ENCODE assay signal across 8 cellular contexts in the genomic region with DNA sequence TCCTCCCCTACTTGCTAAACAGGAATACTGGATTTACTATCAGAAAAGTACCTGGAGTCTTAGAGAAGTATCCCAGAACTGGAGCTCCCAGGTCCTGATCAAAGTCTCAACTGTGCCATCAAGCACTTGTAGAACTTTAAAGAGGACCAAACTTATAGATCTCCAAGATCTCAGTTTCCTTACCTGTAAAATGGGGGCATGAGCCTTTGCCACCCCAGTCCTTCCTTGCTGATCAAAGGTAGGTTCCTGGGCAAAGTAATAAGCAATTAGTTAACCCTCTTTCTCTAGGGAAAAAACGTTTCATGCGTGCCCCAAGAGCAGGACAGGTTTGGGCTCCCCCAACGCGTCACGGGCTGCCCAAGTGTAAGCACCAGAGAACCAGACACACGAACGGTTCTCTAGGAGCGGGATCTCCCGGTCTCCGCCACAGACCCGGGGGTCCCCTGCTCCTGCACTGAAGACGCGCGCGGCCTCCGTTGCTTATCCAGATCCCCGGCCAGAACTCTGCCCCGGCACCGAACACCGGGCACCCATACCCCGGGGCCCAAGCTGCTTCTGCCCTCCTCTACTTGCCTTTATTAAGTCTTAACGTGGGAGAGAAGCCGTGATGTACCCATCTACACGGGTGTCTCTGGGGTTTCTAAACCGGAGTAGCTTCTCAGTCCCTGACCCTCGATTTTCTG. TPM values are rescaled to one million over a fixed set of nuclear protein-coding genes. Genes with fewer than 3 reads are reported as not detected.
DNase-seq lines count a peak whose midpoint lies in the region; ATAC-seq and TF ChIP-seq lines count a peak whose summit lies in the region.

No MANE protein-coding gene starts in this region.

- H3K27me3 ChIP-seq in RWPE2 (ENCODE audit: insufficient read depth, poor library complexity, severe bottlenecking) (no peaks in the 10 kb centered on the region), neuronal stem cell (ENCODE audit: control insufficient read depth in 3 of 3, insufficient read depth in 3 of 3, low read depth in 1 of 3, low read length in 3 of 3) (peaks cover 0 to 2% (median 0%) of the 10 kb centered on the region in 3 experiments)

- WGBS in neuronal stem cell (ENCODE audit: extremely low coverage in 2 of 2, insufficient read length in 2 of 2, insufficient replicate concordance in 1 of 2), 2 donors: no CpG with 5 or more reads among the region's 26 CpGs

- CTCF ChIA-PET in activated naive CD4-positive, alpha-beta T cell treated with anti-CD3 and anti-CD28 coated beads, Interleukin-2, amount 10 ng/mL, durations not matched to agents 7 days and 5 days (lab: Charles Lee): no interaction called here

- peak; percentile 49 for ATAC-seq in RWPE2 (ENCODE audit: low read depth)
- ATAC-seq in HG02840 (IDR thresholded peaks at IDR 0.05; ENCODE audit: low FRiP score, unreplicated experiment): no peak

- no peak for TF ChIP-seq CTCF in RWPE2 (IDR thresholded peaks at IDR 0.05; ENCODE audit: poor library complexity, severe bottlenecking)
- no peak for TF ChIP-seq CTCF in fibroblast of the aortic adventitia (IDR thresholded peaks at IDR 0.05; ENCODE audit: insufficient read depth, low read length)

- H3K79me1 ChIP-seq in neuronal stem cell (ENCODE audit: low read depth, low read length): no peaks in the 10 kb centered on the region

- peak overlapping the region; percentile 71 for H3K9ac ChIP-seq in neuronal stem cell (ENCODE audit: low read depth, low read length, poor library complexity)

- peak overlapping the region; percentile 7 for H3K27ac ChIP-seq in RWPE2 (ENCODE audit: poor library complexity, severe bottlenecking)
- H3K27ac ChIP-seq in neuronal stem cell (replicated peaks; ENCODE audit: low read length): peak overlapping the region; percentile 42

- peaks cover 3% of the 10 kb centered on the region for H3K4me1 Mint-ChIP-seq in activated naive CD4-positive, alpha-beta T cell treated with anti-CD3 and anti-CD28 coated beads, Interleukin-2, amount 10 ng/mL, durations not matched to agents 7 days and 5 days

- peaks cover 31% of the 10 kb centered on the region for H3K27me3 Mint-ChIP-seq in activated naive CD4-positive, alpha-beta T cell treated with anti-CD3 and anti-CD28 coated beads, Interleukin-2, amount 10 ng/mL, durations not matched to agents 7 days and 5 days

- H3K9me3 Mint-ChIP-seq in activated naive CD4-positive, alpha-beta T cell treated with anti-CD3 and anti-CD28 coated beads, Interleukin-2, amount 10 ng/mL, durations not matched to agents 7 days and 5 days: no peaks in the 10 kb centered on the region

- H2AFZ ChIP-seq in neuronal stem cell (ENCODE audit: low read length): peak overlapping the region; percentile 93

- no peak overlapping the region for H3K27ac Mint-ChIP-seq in activated naive CD4-positive, alpha-beta T cell treated with anti-CD3 and anti-CD28 coated beads, Interleukin-2, amount 10 ng/mL, durations not matched to agents 7 days and 5 days

- no peak overlapping the region for H2BK120ac ChIP-seq in neuronal stem cell (ENCODE audit: low read depth, low read length)

- no peak overlapping the region for H4K8ac ChIP-seq in neuronal stem cell (ENCODE audit: low read depth, low read length)

- DNase-seq in activated naive CD4-positive, alpha-beta T cell treated with anti-CD3 and anti-CD28 coated beads, Interleukin-2, amount 10 ng/mL, durations not matched to agents 7 days and 5 days: no peak
- DNase-seq in activated naive CD4-positive, alpha-beta T cell (lab: John Stamatoyannopoulos, UW): no peak
- DNase-seq in RWPE2 (ENCODE audit: low spot score): no peak
- DNase-seq in fibroblast of the aortic adventitia (ENCODE audit: low read depth): no peak
- no peak for DNase-seq in neuronal stem cell (ENCODE audit: low spot score)
- DNase-seq in central memory CD4-positive, alpha-beta T cell: no peak
- no peak for DNase-seq in NK-92 treated with Interleukin-12 subunit alpha and Interleukin-12 subunit beta, amount 100 ng/mL, for 24 hours (lab: John Stamatoyannopoulos, UW)

- H2BK5ac ChIP-seq in neuronal stem cell (ENCODE audit: low read length): no peak overlapping the region

- H3K4me3 Mint-ChIP-seq in activated naive CD4-positive, alpha-beta T cell treated with anti-CD3 and anti-CD28 coated beads, Interleukin-2, amount 10 ng/mL, durations not matched to agents 7 days and 5 days: peak overlapping the region; percentile 36

- H3K4me2 ChIP-seq in neuronal stem cell (ENCODE audit: insufficient read depth, low read length, poor library complexity, severe bottlenecking): peak overlapping the region; percentile 66

- no peak overlapping the region for H2BK12ac ChIP-seq in neuronal stem cell (ENCODE audit: low read length)

- H3K9me3 ChIP-seq in RWPE2 (ENCODE audit: severe bottlenecking) (no peaks in the 10 kb centered on the region), neuronal stem cell (replicated peaks in 1 of 2; ENCODE audit: control insufficient read depth in 2 of 2, insufficient read depth in 1 of 2, low read depth in 1 of 2, low read length in 2 of 2) (peaks cover 0 to 3% of the 10 kb centered on the region in 2 donors)

- no peak overlapping the region for H3K14ac ChIP-seq in neuronal stem cell (ENCODE audit: low read length)

- peak overlapping the region; percentile 29 for H3K18ac ChIP-seq in neuronal stem cell (ENCODE audit: low read length)

- no peak overlapping the region for H2AK5ac ChIP-seq in neuronal stem cell (ENCODE audit: low read depth, low read length)

- H3K4me3 ChIP-seq in RWPE2 (ENCODE audit: severe bottlenecking): peak overlapping the region; percentile 49
- peak overlapping the region; percentile 77 for H3K4me3 ChIP-seq in fibroblast of the aortic adventitia (ENCODE audit: low read depth, low read length)
- peak overlapping the region; percentile 81 to 89 for H3K4me3 ChIP-seq in neuronal stem cell (ENCODE audit: low read length in 2 of 2)

- H3K36me3 ChIP-seq in RWPE2 (ENCODE audit: low read depth) (no peaks in the 10 kb centered on the region), neuronal stem cell (replicated peaks in 1 of 2; ENCODE audit: control insufficient read depth in 2 of 2, insufficient read depth in 2 of 2, low read length in 2 of 2) (no peaks in the 10 kb centered on the region)

- H4K91ac ChIP-seq in neuronal stem cell (ENCODE audit: low read depth, low read length, poor library complexity): no peak overlapping the region

- peaks cover 4% of the 10 kb centered on the region for H3K4me1 ChIP-seq in RWPE2 (ENCODE audit: insufficient read depth, poor library complexity, severe bottlenecking)
- peaks cover 4 to 5% of the 10 kb centered on the region in 2 donors for H3K4me1 ChIP-seq in neuronal stem cell (ENCODE audit: control insufficient read depth in 2 of 2, insufficient read depth in 1 of 2, low read depth in 1 of 2, low read length in 2 of 2)

- peak overlapping the region; percentile 29 for H2BK15ac ChIP-seq in neuronal stem cell (ENCODE audit: low read length)

- no peaks in the 10 kb centered on the region for H3K36me3 Mint-ChIP-seq in activated naive CD4-positive, alpha-beta T cell treated with anti-CD3 and anti-CD28 coated beads, Interleukin-2, amount 10 ng/mL, durations not matched to agents 7 days and 5 days

- no peak overlapping the region for H3K4ac ChIP-seq in neuronal stem cell (ENCODE audit: low read length)

- H3K23ac ChIP-seq in neuronal stem cell (ENCODE audit: low read depth, low read length, poor library complexity): no peak overlapping the region

RNA-seq across cellular contexts. Expression of a gene that starts 0.5 kb away (rescaled TPM):
- total RNA-seq in fibroblast of the aortic adventitia (ENCODE audit: low replicate concordance): 2.9 and 5.2 TPM in 2 replicates
- 5.2 TPM for polyA plus RNA-seq in neuronal stem cell (2013, experiment 1 of 2)
- polyA plus RNA-seq in neuronal stem cell (2013, experiment 2 of 2): 5.5 TPM

RNA-seq across cellular contexts. Expression of a gene that starts 0.6 kb away (rescaled TPM):
- total RNA-seq in fibroblast of the aortic adventitia (ENCODE audit: low replicate concordance): 0.18 TPM in 1 of 2 replicates, not detected in the other
- 0.20 TPM for polyA plus RNA-seq in neuronal stem cell (2013, experiment 1 of 2)
- polyA plus RNA-seq in neuronal stem cell (2013, experiment 2 of 2): 0.22 TPM
